34 cellular contexts compared by ENCODE assay signal in genomic region chr11:79623375-79623774, GRCh38.
"Had no signal": no experiment of that assay in that cellular context is flagged by ENCODE, and none has a peak within 500 bp of the region (broad histone marks: within the 10 kb centered on the region; RNA-seq: fewer than 3 reads in every experiment).

No MANE protein-coding gene starts in this region.

- DNase-seq: Karpas-422, Kasumi-1, MG63, MM.1S, MV-4-11, NCI-H1048, NCI-H1092, NCI-H1092 treated with DMSO at 0.1 percent for 48 hours, NCI-H1105, NCI-H1105 treated with DMSO at 0.1 percent for 48 hours, NCI-H1417, NCI-H1417 treated with DMSO at 0.1 percent for 48 hours, NCI-H1436, NCI-H1436 treated with DMSO at 0.1 percent for 48 hours, NCI-H146, NCI-H1694, NCI-H1694 treated with DMSO at 0.1 percent for 48 hours, NCI-H187, NCI-H187 treated with DMSO at 0.1 percent for 48 hours, NCI-H1930, NCI-H2029, NCI-H2029 treated with DMSO at 0.1 percent for 48 hours, NCI-H2081, NCI-H2081 treated with DMSO at 0.1 percent for 48 hours, NCI-H2107, NCI-H2171, NCI-H2171 treated with DMSO at 0.1 percent for 48 hours, NCI-H2227 treated with DMSO at 0.1 percent for 48 hours, NCI-H226, NCI-H345, NCI-H446, NCI-H446 treated with DMSO at 0.1 percent for 48 hours, NCI-H510A, NCI-H510A treated with DMSO at 0.1 percent for 48 hours had no signal

- H3K4me3 ChIP-seq: MG63 had no signal
